Comparison of ENCODE assay signal across 18 cellular contexts in genomic region chr12:76548222-76548837, GRCh38. TPM values are rescaled to one million over a fixed set of nuclear protein-coding genes. Genes with fewer than 3 reads are reported as not detected.
DNase-seq lines count a peak whose midpoint lies in the region; ATAC-seq, FAIRE-seq and TF ChIP-seq lines count a peak whose summit lies in the region.
"Had no signal": no experiment of that assay in that cellular context is flagged by ENCODE, and none has a peak within 500 bp of the region (broad histone marks: within the 10 kb centered on the region; RNA-seq: fewer than 3 reads in every experiment).

No MANE protein-coding gene starts in this region.

- no peaks in the 10 kb centered on the region for H3K27me3 Mint-ChIP-seq in nephron (ENCODE audit: low read depth)

- no peak for ATAC-seq in GM21576 (IDR thresholded peaks at IDR 0.05; ENCODE audit: unreplicated experiment)
- ATAC-seq: psoas muscle had no signal

- H3K36me3 Mint-ChIP-seq in nephron (ENCODE audit: low read depth): no peaks in the 10 kb centered on the region

- no peak overlapping the region for H3K4me3 Mint-ChIP-seq in nephron

- H3K27me3 ChIP-seq in Loucy (ENCODE audit: insufficient read depth, low read length, poor library complexity, severe bottlenecking) (no peaks in the 10 kb centered on the region), ectodermal cell (ENCODE audit: control insufficient read depth, insufficient read depth, low read length, poor library complexity, severe bottlenecking) (no peaks in the 10 kb centered on the region)
- H3K27me3 ChIP-seq: dorsolateral prefrontal cortex, SJCRH30 had no signal

- FAIRE-seq in HTR-8/SVneo (lab: Jason Lieb, UNC): no peak

- intact Hi-C loops in posterior cingulate gyrus (cut with DNase I): no loop called here

- WGBS in ectodermal cell, 2 experiments: 71 to 79% methylated on average over 2 to 3 of the region's 3 CpGs

- H3K4me1 ChIP-seq in Loucy (ENCODE audit: insufficient read depth, low read length, poor library complexity, severe bottlenecking): peaks cover 22% of the 10 kb centered on the region
- H3K4me1 ChIP-seq in ectodermal cell (ENCODE audit: control insufficient read depth, insufficient read depth, low read length): peaks cover 28% of the 10 kb centered on the region

- H3K79me2 ChIP-seq in Loucy (ENCODE audit: insufficient read depth, low read length): peaks cover 98% of the 10 kb centered on the region

- DNase-seq in ELF-1 (ENCODE audit: low read depth, low spot score) (peak; percentile 37), posterior cingulate gyrus (no peak), HTR-8/SVneo (ENCODE audit: insufficient read length, low spot score) (no peak), superior temporal gyrus (ENCODE audit: extremely low spot score) (no peak)
- DNase-seq: activated CD4-positive, alpha-beta T cell treated with anti-CD3 and anti-CD28 coated beads, Interleukin-2, amount 50 U/mL, for 48 hours; AML-193; anterior cingulate cortex; dorsolateral prefrontal cortex; H7; Kasumi-1; NCI-H2029; NK-92 treated with Interleukin-12 subunit alpha and Interleukin-12 subunit beta, amount 100 ng/mL, for 24 hours; psoas muscle; SJCRH30 had no signal

- H3K9me3 ChIP-seq in Loucy (ENCODE audit: insufficient read depth, low read depth, low read length) (no peaks in the 10 kb centered on the region), ectodermal cell (ENCODE audit: control insufficient read depth, low read length) (no peaks in the 10 kb centered on the region)
- H3K9me3 ChIP-seq: psoas muscle, SJCRH30 had no signal

- peak overlapping the region; percentile 38 for H3K27ac ChIP-seq in ectodermal cell (ENCODE audit: insufficient read depth, low read depth, low read length, poor library complexity, severe bottlenecking)
- H3K27ac ChIP-seq: dorsolateral prefrontal cortex, psoas muscle, SJCRH30 had no signal

- H3K9me2 ChIP-seq in Loucy (replicated peaks; ENCODE audit: low read depth, low read length): no peaks in the 10 kb centered on the region

- no peaks in the 10 kb centered on the region for H3F3A ChIP-seq in Loucy (ENCODE audit: low read depth)

- peak overlapping the region; percentile 1 for H3K9ac ChIP-seq in Loucy (ENCODE audit: low read depth, low read length, poor library complexity, severe bottlenecking)

- no peak overlapping the region for H2AFZ ChIP-seq in Loucy (ENCODE audit: low read length)

- no peaks in the 10 kb centered on the region for H3K9me3 Mint-ChIP-seq in nephron

- peaks cover 88% of the 10 kb centered on the region for H4K20me1 ChIP-seq in Loucy (ENCODE audit: insufficient read depth, low read length, poor library complexity, severe bottlenecking)

- H3K4me2 ChIP-seq in Loucy (ENCODE audit: low read depth, low read length, poor library complexity, severe bottlenecking): peak overlapping the region; percentile 36

- H3K4me1 Mint-ChIP-seq in nephron: peaks cover 24% of the 10 kb centered on the region

- TF ChIP-seq CTCF in Loucy (conservative IDR thresholded peaks at IDR 0.05; ENCODE audit: low read length) (no peak), nephron (IDR thresholded peaks at IDR 0.05; ENCODE audit: unreplicated experiment in 3 of 3) (no peak)

- peak overlapping the region; percentile 16 to 76 (median 23) for H3K27ac Mint-ChIP-seq in nephron

- H3K4me3 ChIP-seq in Loucy (ENCODE audit: low read length, poor library complexity, severe bottlenecking): no peak overlapping the region
- H3K4me3 ChIP-seq in ectodermal cell (ENCODE audit: insufficient read depth, low read depth, low read length): no peak overlapping the region
- H3K4me3 ChIP-seq: dorsolateral prefrontal cortex, psoas muscle, SJCRH30 had no signal

- H3K36me3 ChIP-seq in Loucy (ENCODE audit: insufficient read depth, low read length) (no peaks in the 10 kb centered on the region), ectodermal cell (ENCODE audit: control insufficient read depth, insufficient read depth, low read length) (no peaks in the 10 kb centered on the region)
- H3K36me3 ChIP-seq: SJCRH30 had no signal

RNA-seq across cellular contexts. Expression of gene OSBPL8, which starts 11.2 kb away (rescaled TPM):
- polyA plus RNA-seq in ectodermal cell (2013, experiment 1 of 4): 48.1 TPM
- 52.6 TPM for polyA plus RNA-seq in ectodermal cell (2013, experiment 2 of 4)
- polyA plus RNA-seq in ectodermal cell (2013, experiment 3 of 4): 40.9 TPM
- polyA plus RNA-seq in ectodermal cell (2013, experiment 4 of 4): 49.4 TPM
